Comparison of ENCODE assay signal across 8 cellular contexts in the genomic region with DNA sequence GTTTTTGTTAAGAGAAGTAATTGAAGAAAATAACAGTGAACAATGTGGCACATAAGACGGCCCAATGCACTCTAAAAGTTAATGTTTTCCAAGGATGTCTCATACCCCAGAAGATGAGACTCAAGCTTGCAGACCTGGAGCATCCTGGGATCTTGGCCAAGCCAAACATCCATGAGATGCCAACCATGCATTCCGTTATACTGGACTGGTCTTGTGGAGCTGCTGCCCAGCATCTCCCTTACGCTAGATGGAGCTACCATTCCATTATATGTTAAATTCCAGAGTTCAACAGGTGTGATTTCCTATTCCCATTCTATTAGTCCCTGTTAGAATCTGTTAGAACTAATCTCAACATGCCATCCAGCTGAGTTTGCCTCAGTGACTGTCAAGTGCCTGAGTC.
DNase-seq lines count a peak whose midpoint lies in the region; ATAC-seq and TF ChIP-seq lines count a peak whose summit lies in the region.

No MANE protein-coding gene starts in this region.

- no peaks in the 10 kb centered on the region for H3K9me3 ChIP-seq in body of pancreas

- ATAC-seq in body of pancreas, result no peak
- ATAC-seq in HG03565 (IDR thresholded peaks at IDR 0.05; ENCODE audit: unreplicated experiment), result no peak
- no peak for ATAC-seq in HG02623 (IDR thresholded peaks at IDR 0.05; ENCODE audit: unreplicated experiment)
- ATAC-seq in HG02981 (IDR thresholded peaks at IDR 0.05; ENCODE audit: unreplicated experiment), result no peak

- TF ChIP-seq POLR2A in body of pancreas (IDR thresholded peaks at IDR 0.05), result no peak

- intact Hi-C loops in body of pancreas (cut with DNase I), result no loop called here

- no peaks in the 10 kb centered on the region for H3K36me3 ChIP-seq in body of pancreas (replicated peaks in 1 of 2; ENCODE audit: insufficient read depth in 1 of 2, low read depth in 2 of 2)

- no peak overlapping the region for H3K4me3 ChIP-seq in body of pancreas

- H3K27me3 ChIP-seq in body of pancreas, result no peaks in the 10 kb centered on the region

- WGBS in body of pancreas, 2 donors, result 11 to 19% methylated on average over 3 of the region's 3 CpGs

- peak; percentile 88 for TF ChIP-seq CTCF in LNCAP (IDR thresholded peaks at IDR 0.05)
- TF ChIP-seq CTCF in body of pancreas (IDR thresholded peaks at IDR 0.05), result peak in 4 of 7 experiments; percentile 30 to 42 (median 36)

- H3K27ac ChIP-seq in body of pancreas, result no peak overlapping the region

- peak; percentile 87 for DNase-seq in EL
- peak in 1 of 4 donors; percentile 5 for DNase-seq in body of pancreas
- peak; percentile 81 for DNase-seq in myocyte (ENCODE audit: low read depth)
- no peak for DNase-seq in SKM-1 (lab: John Stamatoyannopoulos, UW; ENCODE audit: unreplicated experiment)

- no peaks in the 10 kb centered on the region for H3K4me1 ChIP-seq in body of pancreas
